In the genomic region with DNA sequence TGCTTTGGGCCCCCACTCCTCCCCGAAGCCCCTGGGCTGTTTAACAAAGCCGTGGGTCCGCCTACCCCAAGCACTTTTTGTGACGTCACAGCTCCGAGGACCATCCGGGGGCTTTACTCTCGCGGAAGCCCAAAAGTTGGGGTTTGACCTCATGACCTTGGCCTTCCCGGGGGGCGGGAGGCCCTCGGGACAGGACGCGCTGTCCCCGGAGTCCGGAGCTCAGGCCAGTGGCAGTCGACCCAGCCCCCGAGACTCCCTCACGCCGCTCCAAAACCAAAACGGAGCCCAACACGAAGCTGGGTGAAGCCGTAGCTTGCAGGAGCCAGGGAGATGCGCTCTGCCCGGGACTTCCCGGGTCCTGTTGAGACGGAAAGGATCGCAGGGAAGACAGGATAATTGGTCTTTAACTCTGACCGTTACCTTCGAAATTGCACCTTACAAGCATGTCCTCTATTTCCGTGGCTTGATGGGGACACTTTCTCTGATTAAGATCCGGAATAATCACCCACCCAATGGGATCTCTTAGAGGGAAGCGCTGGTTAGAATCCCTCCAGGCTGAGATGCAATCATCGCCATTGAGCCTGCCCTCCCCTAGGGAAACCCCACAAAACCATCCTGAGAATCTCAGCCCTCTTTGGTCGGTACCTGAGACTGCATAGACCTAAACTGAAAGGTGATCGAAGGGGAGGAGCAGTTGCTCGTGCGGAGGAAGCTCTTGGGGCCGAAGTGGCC, we compare ENCODE assay signal across 23 cellular contexts. TPM values are rescaled to one million over a fixed set of nuclear protein-coding genes. Genes with fewer than 3 reads are reported as not detected.
DNase-seq lines count a peak whose midpoint lies in the region; ATAC-seq, FAIRE-seq and TF ChIP-seq lines count a peak whose summit lies in the region.
"Had no signal": no experiment of that assay in that cellular context is flagged by ENCODE, and none has a peak within 500 bp of the region (broad histone marks: within the 10 kb centered on the region; RNA-seq: fewer than 3 reads in every experiment).

No MANE protein-coding gene starts in this region.

- H3K36me3 ChIP-seq in GM12878 (ENCODE audit: control insufficient read depth in 2 of 2, insufficient read depth in 2 of 2, low read length in 1 of 2) (no peaks in the 10 kb centered on the region), iPS-20b (ENCODE audit: insufficient read depth, low read depth, low read length) (no peaks in the 10 kb centered on the region)
- H3K36me3 ChIP-seq: heart left ventricle, right atrium auricular region, thyroid gland had no signal

- no peak for TF ChIP-seq EP300 in GM12878 (IDR thresholded peaks at IDR 0.05; ENCODE audit: borderline replicate concordance in 1 of 2, control insufficient read depth in 1 of 2, low read depth in 2 of 2, low read length in 2 of 2)

- TF ChIP-seq POLR2A in GM12878 (IDR thresholded peaks at IDR 0.05; ENCODE audit: low read depth, low read length) = no peak

- H3K9me3 ChIP-seq in GM12878 (replicated peaks; ENCODE audit: control insufficient read depth, insufficient read depth, low read length) (no peaks in the 10 kb centered on the region), iPS-20b (ENCODE audit: insufficient read depth, low read depth, low read length) (peaks cover 4% of the 10 kb centered on the region; the same call in 1 of the 2 replicates)
- H3K9me3 ChIP-seq: heart left ventricle, right atrium auricular region, SK-N-SH, thyroid gland had no signal

- BruUV-seq in GM12878 (replicated peaks; lab: Mats Ljungman, UMichigan) = no TSS peak

- H3K36me3 Mint-ChIP-seq in activated CD8-positive, alpha-beta memory T cell treated with anti-CD3 and anti-CD28 coated beads, Interleukin-2, amount 10 ng/mL, durations not matched to agents 7 days and 5 days = peaks cover 4% of the 10 kb centered on the region
- H3K36me3 Mint-ChIP-seq in stimulated activated effector memory CD8-positive, alpha-beta T cell treated with anti-CD3 and anti-CD28 coated beads, Interleukin-12 subunit alpha, Interleukin-12 subunit beta, amount 100 ng/mL, for 72 hours = no peaks in the 10 kb centered on the region

- H3K27ac ChIP-seq in GM12878 (ENCODE audit: control insufficient read depth, insufficient read depth) = no peak overlapping the region; the same call in 1 of the 2 replicates
- no peak overlapping the region for H3K27ac ChIP-seq in iPS-20b (ENCODE audit: low read length)
- H3K27ac ChIP-seq: C4-2B, PC-9, right atrium auricular region, thyroid gland had no signal

- DNase-seq in activated CD8-positive, alpha-beta memory T cell treated with anti-CD3 and anti-CD28 coated beads, Interleukin-2, amount 10 ng/mL, durations not matched to agents 7 days and 5 days = no peak
- DNase-seq in activated CD8-positive, alpha-beta memory T cell treated with anti-CD3 and anti-CD28 coated beads, Interleukin-2, amount 50 U/mL, for 4 hours = no peak
- DNase-seq in GM12878 (ENCODE audit: low read depth, low spot score) = no peak
- no peak for DNase-seq in stimulated activated effector memory CD8-positive, alpha-beta T cell treated with anti-CD3 and anti-CD28 coated beads, Interleukin-12 subunit alpha, Interleukin-12 subunit beta, amount 100 ng/mL, for 72 hours (ENCODE audit: low spot score in 2 of 2)
- DNase-seq in putamen (ENCODE audit: low spot score) = no peak
- DNase-seq in SW480 (ENCODE audit: low spot score) = no peak
- DNase-seq: 8988T; activated CD8-positive, alpha-beta T cell treated with anti-CD3 and anti-CD28 coated beads for 36 hours; amniotic stem cell; heart left ventricle; natural killer cell; NCI-H2029; NCI-H526; PC-9; stimulated activated CD4-positive, alpha-beta T cell treated with anti-CD3 and anti-CD28 coated beads, Interleukin-2, amount 100 ng/mL, for 24 hours; thyroid gland had no signal

- peaks cover 2% of the 10 kb centered on the region for H3K4me1 Mint-ChIP-seq in activated CD8-positive, alpha-beta memory T cell treated with anti-CD3 and anti-CD28 coated beads, Interleukin-2, amount 10 ng/mL, durations not matched to agents 7 days and 5 days
- no peaks in the 10 kb centered on the region for H3K4me1 Mint-ChIP-seq in stimulated activated effector memory CD8-positive, alpha-beta T cell treated with anti-CD3 and anti-CD28 coated beads, Interleukin-12 subunit alpha, Interleukin-12 subunit beta, amount 100 ng/mL, for 72 hours
- H3K4me1 Mint-ChIP-seq: natural killer cell had no signal

- CTCF ChIA-PET in activated CD8-positive, alpha-beta memory T cell treated with anti-CD3 and anti-CD28 coated beads, Interleukin-2, amount 10 ng/mL, durations not matched to agents 7 days and 5 days (lab: Charles Lee) = no interaction called here
- CTCF ChIA-PET in GM12878 (lab: Yijun Ruan, JAX) = interaction anchor here (0.7 to 4.0 kb wide), 4 partner anchors 82 to 643 kb away, joined by 3 to 19 read pairs (median 6); no protein-coding TSS in a partner anchor

- peaks cover 54% of the 10 kb centered on the region for H3K27me3 Mint-ChIP-seq in activated CD8-positive, alpha-beta memory T cell treated with anti-CD3 and anti-CD28 coated beads, Interleukin-2, amount 10 ng/mL, durations not matched to agents 7 days and 5 days

- no peak for TF ChIP-seq RAD21 in GM12878 (IDR thresholded peaks at IDR 0.05; ENCODE audit: insufficient read depth, low read depth, low read length)

- H3K9me3 Mint-ChIP-seq in activated CD8-positive, alpha-beta memory T cell treated with anti-CD3 and anti-CD28 coated beads, Interleukin-2, amount 10 ng/mL, durations not matched to agents 7 days and 5 days (ENCODE audit: low read depth) = no peaks in the 10 kb centered on the region
- no peaks in the 10 kb centered on the region for H3K9me3 Mint-ChIP-seq in stimulated activated effector memory CD8-positive, alpha-beta T cell treated with anti-CD3 and anti-CD28 coated beads, Interleukin-12 subunit alpha, Interleukin-12 subunit beta, amount 100 ng/mL, for 72 hours
- H3K9me3 Mint-ChIP-seq: activated CD8-positive, alpha-beta T cell treated with anti-CD3 and anti-CD28 coated beads for 36 hours; activated T-helper 2 cell treated with anti-CD3 and anti-CD28 coated beads, Interferon-gamma antibody, Interleukin-2, Interleukin-4, amounts not matched to agents 10 μg/mL and 5 μg/mL and 100 μg/mL, durations not matched to agents 14 hours and 24 hours and 36 hours; dendritic cell treated with granulocyte-macrophage colony-stimulating factor and Interleukin-4, amounts not matched to agents 40 ng/mL and 50 ng/mL, for 4 days had no signal

- peak overlapping the region; percentile 49 for H3K27ac Mint-ChIP-seq in activated CD8-positive, alpha-beta memory T cell treated with anti-CD3 and anti-CD28 coated beads, Interleukin-2, amount 10 ng/mL, durations not matched to agents 7 days and 5 days
- H3K27ac Mint-ChIP-seq in stimulated activated effector memory CD8-positive, alpha-beta T cell treated with anti-CD3 and anti-CD28 coated beads, Interleukin-12 subunit alpha, Interleukin-12 subunit beta, amount 100 ng/mL, for 72 hours = no peak overlapping the region
- H3K27ac Mint-ChIP-seq: activated CD8-positive, alpha-beta T cell treated with anti-CD3 and anti-CD28 coated beads for 36 hours; activated T-helper 2 cell treated with anti-CD3 and anti-CD28 coated beads, Interferon-gamma antibody, Interleukin-2, Interleukin-4, amounts not matched to agents 10 μg/mL and 5 μg/mL and 100 μg/mL, durations not matched to agents 14 hours and 24 hours and 36 hours; dendritic cell treated with granulocyte-macrophage colony-stimulating factor and Interleukin-4, amounts not matched to agents 40 ng/mL and 50 ng/mL, for 4 days; natural killer cell had no signal

- H3K4me2 ChIP-seq in GM12878 (ENCODE audit: control insufficient read depth, insufficient read depth) = peak overlapping the region; percentile 94
- H3K4me2 ChIP-seq: PC-9, SK-N-SH had no signal

- SMC1A ChIA-PET in GM12878 (lab: Charles Lee; ENCODE audit: uncharacterized antibody, unreplicated experiment) = interaction anchor here (0.5 to 4.7 kb wide), 12 partner anchors 9 to 1349 kb away, joined by 3 to 18 read pairs (median 3); no protein-coding TSS in a partner anchor

- no peak overlapping the region for H3K4me3 Mint-ChIP-seq in activated CD8-positive, alpha-beta memory T cell treated with anti-CD3 and anti-CD28 coated beads, Interleukin-2, amount 10 ng/mL, durations not matched to agents 7 days and 5 days
- no peak overlapping the region for H3K4me3 Mint-ChIP-seq in stimulated activated effector memory CD8-positive, alpha-beta T cell treated with anti-CD3 and anti-CD28 coated beads, Interleukin-12 subunit alpha, Interleukin-12 subunit beta, amount 100 ng/mL, for 72 hours
- H3K4me3 Mint-ChIP-seq: activated CD8-positive, alpha-beta T cell treated with anti-CD3 and anti-CD28 coated beads for 36 hours; dendritic cell treated with granulocyte-macrophage colony-stimulating factor and Interleukin-4, amounts not matched to agents 40 ng/mL and 50 ng/mL, for 4 days; natural killer cell had no signal

- H4K20me1 ChIP-seq in GM12878 (ENCODE audit: control insufficient read depth, insufficient read depth) = no peaks in the 10 kb centered on the region

- in situ Hi-C loops in GM12878 (cut with MboI) = loop anchor here (5.0 to 10.0 kb wide), 3 partner anchors 84 to 651 kb away; no protein-coding TSS in a partner anchor

- 20% methylated on average over 38 of the region's 38 CpGs for WGBS in GM12878 (ENCODE audit: insufficient coverage, insufficient replicate concordance, low lambda C conversion rate, missing lambda C conversion rate)

- H3K27me3 ChIP-seq in GM12878 (replicated peaks in 1 of 2; ENCODE audit: control insufficient read depth in 2 of 2, insufficient read depth in 2 of 2, low read length in 1 of 2) = peaks cover 9 to 17% of the 10 kb centered on the region in 2 experiments
- peaks cover 78% of the 10 kb centered on the region for H3K27me3 ChIP-seq in iPS-20b (ENCODE audit: insufficient read depth, low read length)
- H3K27me3 ChIP-seq: thyroid gland had no signal

- FAIRE-seq in GM12878 (lab: Jason Lieb, UNC) = no peak

- no peak overlapping the region; the same call in 1 of the 2 replicates for H3K9ac ChIP-seq in GM12878 (ENCODE audit: control insufficient read depth, insufficient read depth, low read length)
- H3K9ac ChIP-seq in iPS-20b (ENCODE audit: low read depth, low read length) = peak overlapping the region; percentile 26; the same call in 1 of the 2 replicates
- H3K9ac ChIP-seq: SK-N-SH had no signal

- H3K4me3 ChIP-seq in GM12878 (peak overlapping the region; percentile 74), iPS-20b (ENCODE audit: low read length) (peak overlapping the region; percentile 66)
- H3K4me3 ChIP-seq: PC-9 had no signal

- ATAC-seq in activated CD8-positive, alpha-beta memory T cell treated with anti-CD3 and anti-CD28 coated beads, Interleukin-2, amount 10 ng/mL, durations not matched to agents 7 days and 5 days = no peak
- ATAC-seq in GM12878 (no peak), HG02840 (IDR thresholded peaks at IDR 0.05; ENCODE audit: low FRiP score, unreplicated experiment) (no peak)
- peak; percentile 16 for ATAC-seq in stimulated activated effector memory CD8-positive, alpha-beta T cell treated with anti-CD3 and anti-CD28 coated beads, Interleukin-12 subunit alpha, Interleukin-12 subunit beta, amount 100 ng/mL, for 72 hours
- ATAC-seq: activated CD8-positive, alpha-beta T cell treated with anti-CD3 and anti-CD28 coated beads for 36 hours; heart left ventricle; natural killer cell had no signal

- peak overlapping the region; percentile 6; the same call in 1 of the 2 replicates for H2AFZ ChIP-seq in GM12878 (ENCODE audit: control insufficient read depth, low read depth, low read length)
- H2AFZ ChIP-seq: PC-9 had no signal

- POLR2A ChIA-PET in GM12878 (lab: Charles Lee) = interaction anchor here (1.0 kb wide), 1 partner anchor 86 kb away, joined by 5 read pairs; no protein-coding TSS in a partner anchor

- intact Hi-C loops in GM12878 (cut with micrococcal nuclease; ENCODE audit: unreplicated experiment) = loop anchor here (5.0 kb wide), 3 partner anchors 54 to 354 kb away; no protein-coding TSS in a partner anchor

- no peak for TF ChIP-seq CTCF in GM12878 (IDR thresholded peaks at IDR 0.05 in 2 of 3, conservative IDR thresholded peaks at IDR 0.05 in 1 of 3; ENCODE audit: control insufficient read depth in 2 of 3, extremely low read depth in 1 of 3, insufficient read depth in 1 of 3, low read depth in 3 of 3, low read length in 3 of 3)

- RAD21 ChIA-PET in GM12878 (lab: Charles Lee; ENCODE audit: unreplicated experiment) = interaction anchor here (1.4 to 6.8 kb wide), 3 partner anchors 82 to 111 kb away, joined by 4 to 42 read pairs (median 15); no protein-coding TSS in a partner anchor

- H3K4me1 ChIP-seq in GM12878 (ENCODE audit: control insufficient read depth, insufficient read depth, low read length) (peaks cover 5% of the 10 kb centered on the region), iPS-20b (ENCODE audit: insufficient read depth, low read length) (peaks cover 16% of the 10 kb centered on the region)

- H3K79me2 ChIP-seq in GM12878 (ENCODE audit: control insufficient read depth, insufficient read depth, low read length) = peaks cover 2% of the 10 kb centered on the region; the same call in 1 of the 2 replicates

RNA-seq across cellular contexts. Expression of a gene that starts 4.9 kb away (rescaled TPM):
- not detected for total RNA-seq in activated CD8-positive, alpha-beta memory T cell treated with anti-CD3 and anti-CD28 coated beads, Interleukin-2, amount 10 ng/mL, durations not matched to agents 7 days and 5 days
- total RNA-seq in GM12878 (2013; cell fraction: nucleolus; rRNA removed) = 41.0 and 44.0 TPM in 2 replicates
- 6.1 and 6.9 TPM in 2 replicates for total RNA-seq in GM12878 (2014; rRNA removed)
- 4.5 and 4.7 TPM in 2 replicates for total RNA-seq in GM12878 (2014; rRNA removed; fragmentation: Illumina TruSeq; extraction: Trizol)
- 18.2 and 19.0 TPM in 2 replicates for total RNA-seq in GM12878 (2021)
- polyA plus RNA-seq in GM12878 (2011; ENCODE audit: low read depth) = 2.5 TPM
- polyA plus RNA-seq in GM12878 (2011; rRNA removed) = 3.9 and 4.6 TPM in 2 replicates
- 4.7 and 5.4 TPM in 2 replicates for polyA plus RNA-seq in GM12878 (2011; cell fraction: cytosol; rRNA removed)
- 9.0 and 12.1 TPM in 2 replicates for polyA plus RNA-seq in GM12878 (2011; cell fraction: nucleus; rRNA removed)
- polyA plus RNA-seq in GM12878 (2012) = 5.8 and 6.1 TPM in 2 replicates
- 6.5 and 7.2 TPM in 2 replicates for polyA plus RNA-seq in GM12878 (2014; fragmentation: Illumina TruSeq; extraction: Trizol)
- polyA plus RNA-seq in GM12878 (2014; fragmentation: Nextera tagmentation; extraction: Ambion mirVana) = 1 to 10 TPM; 4.5 to 8.6 TPM
- polyA plus RNA-seq in GM12878 (2014; rRNA removed) = 6.4 and 7.1 TPM in 2 replicates
- polyA plus RNA-seq in GM12878 (2016; fragmentation: Nextera tagmentation; extraction: Ambion mirVana) = 1 to 10 TPM; 1.2 to 4.0 TPM
- 4.9 and 6.2 TPM in 2 replicates for polyA minus RNA-seq in GM12878 (2011; rRNA and poly(A)+ RNA removed)
- polyA minus RNA-seq in GM12878 (2011; cell fraction: cytosol; rRNA and poly(A)+ RNA removed) = 11.6 and 12.3 TPM in 2 replicates
- polyA minus RNA-seq in GM12878 (2011; cell fraction: nucleus; rRNA and poly(A)+ RNA removed) = 5.4 and 7.5 TPM in 2 replicates
- total RNA-seq: activated CD8-positive, alpha-beta T cell treated with anti-CD3 and anti-CD28 coated beads for 36 hours; activated T-helper 2 cell treated with anti-CD3 and anti-CD28 coated beads, Interferon-gamma antibody, Interleukin-2, Interleukin-4, amounts not matched to agents 10 μg/mL and 5 μg/mL and 100 μg/mL, durations not matched to agents 14 hours and 24 hours and 36 hours; natural killer cell had no signal

Comparison
In these comparisons a context has a peak if more than half of its experiments do, and no peak if none do; other contexts are left out.
1. RNA of a gene that starts 4.9 kb away (total RNA-seq): 4.5 to 44.0 TPM in GM12878; not detected in activated CD8-positive, alpha-beta memory T cell treated with anti-CD3 and anti-CD28 coated beads, Interleukin-2, amount 10 ng/mL, durations not matched to agents 7 days and 5 days; every median in the first group is over 4 times any median in the second.